In genomic region chr17:58605986-58606385, GRCh38 we compare ENCODE assay signal across 17 cellular contexts.
"Had no signal": no experiment of that assay in that cellular context is flagged by ENCODE, and none has a peak within 500 bp of the region (broad histone marks: within the 10 kb centered on the region; RNA-seq: fewer than 3 reads in every experiment).

No MANE protein-coding gene starts in this region.

- H3K27me3 ChIP-seq: colonic mucosa, gastrocnemius medialis, heart right ventricle, tibial artery, upper lobe of right lung had no signal

- H3K36me3 ChIP-seq: colonic mucosa, gastrocnemius medialis, heart right ventricle, tibial artery, upper lobe of right lung had no signal

- H3K36me3 Mint-ChIP-seq: natural killer cell had no signal

- H3K4me3 ChIP-seq: colonic mucosa, gastrocnemius medialis, heart right ventricle, skin epidermis, tibial artery, upper lobe of right lung had no signal

- H3K4me1 ChIP-seq: colonic mucosa, gastrocnemius medialis, tibial artery, upper lobe of right lung had no signal

- ATAC-seq: esophagus mucosa, gastrocnemius medialis, left lobe of liver, natural killer cell, sciatic nerve had no signal

- H3K27ac ChIP-seq: colonic mucosa, gastrocnemius medialis, heart right ventricle, skin epidermis, tibial artery, upper lobe of right lung had no signal

- H3K27ac Mint-ChIP-seq: natural killer cell; stimulated activated naive CD8-positive, alpha-beta T cell treated with anti-CD3 and anti-CD28 coated beads, Interleukin-15, Interleukin-2, amounts not matched to agents 100 ng/mL and 50 ng/mL, for 24 hours had no signal

- H3K9me3 ChIP-seq: colonic mucosa, gastrocnemius medialis, heart right ventricle, tibial artery, upper lobe of right lung had no signal

- DNase-seq: colonic mucosa; effector CD4-positive, alpha-beta T cell; gastrocnemius medialis; heart right ventricle; hypothalamus; mammary epithelial cell; natural killer cell; posterior cingulate gyrus; stimulated activated CD4-positive, alpha-beta T cell treated with anti-CD3 and anti-CD28 coated beads, Interleukin-12 subunit alpha, Interleukin-12 subunit beta, amount 100 ng/mL, for 4 hours; tibial artery; upper lobe of right lung had no signal

- H3K4me1 Mint-ChIP-seq: natural killer cell had no signal

- H3K9me3 Mint-ChIP-seq: natural killer cell; neural crest cell; stimulated activated naive CD8-positive, alpha-beta T cell treated with anti-CD3 and anti-CD28 coated beads, Interleukin-15, Interleukin-2, amounts not matched to agents 100 ng/mL and 50 ng/mL, for 24 hours had no signal

- H3K4me3 Mint-ChIP-seq: natural killer cell; neural crest cell; stimulated activated naive CD8-positive, alpha-beta T cell treated with anti-CD3 and anti-CD28 coated beads, Interleukin-15, Interleukin-2, amounts not matched to agents 100 ng/mL and 50 ng/mL, for 24 hours had no signal
